Comparison of ENCODE assay signal across 16 cellular contexts in the genomic region with DNA sequence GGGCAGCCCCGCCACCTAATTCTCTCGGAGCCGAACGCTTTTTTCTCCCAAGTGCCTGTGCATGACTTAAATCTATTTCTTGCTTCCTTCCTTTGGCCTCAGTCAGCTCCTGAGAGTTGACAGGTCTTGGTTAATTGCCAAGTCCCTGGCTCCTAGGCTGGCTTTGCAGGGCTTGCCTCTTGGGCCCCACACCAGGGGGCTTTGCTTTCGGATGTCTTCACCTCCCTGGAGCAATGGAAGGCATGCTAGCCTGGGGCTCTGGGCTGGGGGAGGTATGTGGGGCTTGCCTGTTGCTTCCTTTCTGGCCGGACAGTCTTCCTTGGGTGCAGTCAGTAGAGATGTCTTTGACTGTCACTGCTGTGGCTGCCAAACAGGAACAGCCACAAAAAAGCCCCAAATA. TPM values are rescaled to one million over a fixed set of nuclear protein-coding genes. Genes with fewer than 3 reads are reported as not detected.
A peak's percentile ranks its signal among the peaks of the same experiment; 100 is the strongest.
DNase-seq lines count a peak whose midpoint lies in the region; ATAC-seq and TF ChIP-seq lines count a peak whose summit lies in the region.
"Had no signal": no experiment of that assay in that cellular context is flagged by ENCODE, and none has a peak within 500 bp of the region (broad histone marks: within the 10 kb centered on the region; RNA-seq: fewer than 3 reads in every experiment).

No MANE protein-coding gene starts in this region.

- H3K36me3 ChIP-seq in HEK293 (ENCODE audit: control insufficient read depth in 2 of 2, insufficient read depth in 1 of 2, low read length in 2 of 2) (no peaks in the 10 kb centered on the region), RWPE2 (ENCODE audit: low read depth) (peaks cover 4% of the 10 kb centered on the region; the same call in 1 of the 2 replicates)

- POLR2A ChIA-PET in HEK293 (lab: Yijun Ruan, JAX), result interaction anchor here (0.6 to 1.0 kb wide), 2 partner anchors 87 to 384 kb away, joined by 3 to 9 read pairs; no protein-coding TSS in a partner anchor

- DNase-seq in RWPE2 (ENCODE audit: low spot score) (no peak), fibroblast of pulmonary artery (ENCODE audit: low read depth) (peak; percentile 76), renal cortical epithelial cell (ENCODE audit: low read depth) (peak; percentile 36), NCI-H526 treated with DMSO at 0.1 percent for 48 hours (lab: John Stamatoyannopoulos, UW) (no peak), NCI-H748 (lab: John Stamatoyannopoulos, UW; ENCODE audit: unreplicated experiment) (no peak), GOT3 (lab: John Stamatoyannopoulos, UW) (no peak), NAMALWA (ENCODE audit: low spot score) (no peak)
- DNase-seq: activated CD4-positive, CD25-positive, alpha-beta regulatory T cell treated with anti-CD3 and anti-CD28 coated beads, Interleukin-2, amount 50 U/mL, for 72 hours; amniotic stem cell; CD4-positive, alpha-beta memory T cell; effector memory CD4-positive, alpha-beta T cell; NCI-H1417 treated with DMSO at 0.1 percent for 48 hours; NK-92 treated with Interleukin-12 subunit alpha and Interleukin-12 subunit beta, amount 100 ng/mL, for 24 hours; SW 1271 had no signal

- ATAC-seq in RWPE2 (ENCODE audit: low read depth), result no peak
- ATAC-seq: natural killer cell treated with Interleukin-12 subunit alpha and Interleukin-12 subunit beta and Interleukin-15 and Interleukin-18, amount 100 ng/mL, for 72 hours had no signal

- TF ChIP-seq CTCF in HEK293 (tag by site-specific recombination; IDR thresholded peaks at IDR 0.05), result no peak
- TF ChIP-seq CTCF in RWPE2 (IDR thresholded peaks at IDR 0.05; ENCODE audit: poor library complexity, severe bottlenecking), result no peak
- no peak for TF ChIP-seq CTCF in fibroblast of pulmonary artery (IDR thresholded peaks at IDR 0.05; ENCODE audit: low read length, missing control alignments)

- H3K27ac ChIP-seq in HEK293 (ENCODE audit: extremely low read depth, low read depth, low read length), result no peak overlapping the region
- H3K27ac ChIP-seq in RWPE2 (ENCODE audit: poor library complexity, severe bottlenecking), result peak overlapping the region; percentile 92

- H3K4me1 ChIP-seq in HEK293 (ENCODE audit: control insufficient read depth, insufficient read depth, low read length) (peaks cover 2% of the 10 kb centered on the region; the same call in 1 of the 2 replicates), RWPE2 (ENCODE audit: insufficient read depth, poor library complexity, severe bottlenecking) (peaks cover 52% of the 10 kb centered on the region)

- H3K27me3 ChIP-seq in RWPE2 (ENCODE audit: insufficient read depth, poor library complexity, severe bottlenecking), result no peaks in the 10 kb centered on the region

- H3K4me3 ChIP-seq in HEK293 (ENCODE audit: low read depth, low read length) (no peak overlapping the region), RWPE2 (ENCODE audit: severe bottlenecking) (no peak overlapping the region), fibroblast of pulmonary artery (replicated peaks; ENCODE audit: low read depth, low read length) (no peak overlapping the region)

- H3K9me3 ChIP-seq in HEK293 (ENCODE audit: control insufficient read depth, insufficient read depth, low read depth, low read length) (no peaks in the 10 kb centered on the region), RWPE2 (ENCODE audit: severe bottlenecking) (no peaks in the 10 kb centered on the region)

- CTCF ChIA-PET in HEK293 (lab: Yijun Ruan, JAX), result interaction anchor here (0.7 to 5.7 kb wide), 10 partner anchors 12 to 113 kb away, joined by 3 to 53 read pairs (median 4); no protein-coding TSS in a partner anchor

TF ChIP-seq in HEK293, 187 proteins besides CTCF, POLR2A, EP300 and RAD21:
- TF ChIP-seq, protein P1, sequence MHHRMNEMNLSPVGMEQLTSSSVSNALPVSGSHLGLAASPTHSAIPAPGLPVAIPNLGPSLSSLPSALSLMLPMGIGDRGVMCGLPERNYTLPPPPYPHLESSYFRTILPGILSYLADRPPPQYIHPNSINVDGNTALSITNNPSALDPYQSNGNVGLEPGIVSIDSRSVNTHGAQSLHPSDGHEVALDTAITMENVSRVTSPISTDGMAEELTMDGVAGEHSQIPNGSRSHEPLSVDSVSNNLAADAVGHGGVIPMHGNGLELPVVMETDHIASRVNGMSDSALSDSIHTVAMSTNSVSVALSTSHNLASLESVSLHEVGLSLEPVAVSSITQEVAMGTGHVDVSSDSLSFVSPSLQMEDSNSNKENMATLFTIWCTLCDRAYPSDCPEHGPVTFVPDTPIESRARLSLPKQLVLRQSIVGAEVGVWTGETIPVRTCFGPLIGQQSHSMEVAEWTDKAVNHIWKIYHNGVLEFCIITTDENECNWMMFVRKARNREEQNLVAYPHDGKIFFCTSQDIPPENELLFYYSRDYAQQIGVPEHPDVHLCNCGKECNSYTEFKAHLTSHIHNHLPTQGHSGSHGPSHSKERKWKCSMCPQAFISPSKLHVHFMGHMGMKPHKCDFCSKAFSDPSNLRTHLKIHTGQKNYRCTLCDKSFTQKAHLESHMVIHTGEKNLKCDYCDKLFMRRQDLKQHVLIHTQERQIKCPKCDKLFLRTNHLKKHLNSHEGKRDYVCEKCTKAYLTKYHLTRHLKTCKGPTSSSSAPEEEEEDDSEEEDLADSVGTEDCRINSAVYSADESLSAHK (tag by site-specific recombination; IDR thresholded peaks at IDR 0.05), result no peak
- TF ChIP-seq ZNF624 (tag by site-specific recombination; IDR thresholded peaks at IDR 0.05), result no peak
- 0 out of 2 replicates have a peak, but pooled peaks have one; percentile 13 for TF ChIP-seq ZNF423 (tag by site-specific recombination; IDR thresholded peaks at IDR 0.05)
- no peak for TF ChIP-seq ZNF366 (tag by site-specific recombination; conservative IDR thresholded peaks at IDR 0.05)
- TF ChIP-seq GLIS1 (tag by site-specific recombination; IDR thresholded peaks at IDR 0.05), result peak; percentile 58
- TF ChIP-seq ZIC2 (tag by site-specific recombination; IDR thresholded peaks at IDR 0.05), result peak; percentile 28; the same call in 1 of the 2 replicates
- peak; percentile 42; the same call in 1 of the 2 replicates for TF ChIP-seq ZNF692 (tag by site-specific recombination; IDR thresholded peaks at IDR 0.05)
- 0 out of 2 replicates have a peak, but pooled peaks have one; percentile 13 for TF ChIP-seq ZNF335 (tag by site-specific recombination; conservative IDR thresholded peaks at IDR 0.05)
- peak; percentile 47; the same call in 1 of the 2 replicates for TF ChIP-seq SCRT2 (tag by site-specific recombination; IDR thresholded peaks at IDR 0.05)
- no peak for TF ChIP-seq ZNF10 (tag by site-specific recombination; IDR thresholded peaks at IDR 0.05)
- TF ChIP-seq SP3 (tag by site-specific recombination; IDR thresholded peaks at IDR 0.05), result no peak
- TF ChIP-seq RBAK (tag by site-specific recombination; IDR thresholded peaks at IDR 0.05), result no peak

RNA-seq across cellular contexts. Expression of gene KRT80, which starts 2.2 kb away (rescaled TPM):
- 26.3 and 27.3 TPM in 2 replicates for total RNA-seq in renal cortical epithelial cell
- total RNA-seq: CD4-positive, alpha-beta memory T cell; natural killer cell treated with Interleukin-12 subunit alpha and Interleukin-12 subunit beta and Interleukin-15 and Interleukin-18, amount 100 ng/mL, for 72 hours had no signal

RNA-seq across cellular contexts. Expression of gene KRT7, which starts 39.1 kb away (rescaled TPM):
- 124 and 2,408 TPM in 2 replicates for total RNA-seq in renal cortical epithelial cell
- total RNA-seq: CD4-positive, alpha-beta memory T cell had no signal

Comparison
In these comparisons a context has a peak if more than half of its experiments do, and no peak if none do; other contexts are left out.
1. DNase-seq: peak in fibroblast of pulmonary artery (single experiment) and renal cortical epithelial cell (single experiment); none in RWPE2 (single experiment), NCI-H526 treated with DMSO at 0.1 percent for 48 hours (single experiment), NCI-H748 (single experiment), GOT3 (single experiment) and NAMALWA (single experiment).